In the genomic region with DNA sequence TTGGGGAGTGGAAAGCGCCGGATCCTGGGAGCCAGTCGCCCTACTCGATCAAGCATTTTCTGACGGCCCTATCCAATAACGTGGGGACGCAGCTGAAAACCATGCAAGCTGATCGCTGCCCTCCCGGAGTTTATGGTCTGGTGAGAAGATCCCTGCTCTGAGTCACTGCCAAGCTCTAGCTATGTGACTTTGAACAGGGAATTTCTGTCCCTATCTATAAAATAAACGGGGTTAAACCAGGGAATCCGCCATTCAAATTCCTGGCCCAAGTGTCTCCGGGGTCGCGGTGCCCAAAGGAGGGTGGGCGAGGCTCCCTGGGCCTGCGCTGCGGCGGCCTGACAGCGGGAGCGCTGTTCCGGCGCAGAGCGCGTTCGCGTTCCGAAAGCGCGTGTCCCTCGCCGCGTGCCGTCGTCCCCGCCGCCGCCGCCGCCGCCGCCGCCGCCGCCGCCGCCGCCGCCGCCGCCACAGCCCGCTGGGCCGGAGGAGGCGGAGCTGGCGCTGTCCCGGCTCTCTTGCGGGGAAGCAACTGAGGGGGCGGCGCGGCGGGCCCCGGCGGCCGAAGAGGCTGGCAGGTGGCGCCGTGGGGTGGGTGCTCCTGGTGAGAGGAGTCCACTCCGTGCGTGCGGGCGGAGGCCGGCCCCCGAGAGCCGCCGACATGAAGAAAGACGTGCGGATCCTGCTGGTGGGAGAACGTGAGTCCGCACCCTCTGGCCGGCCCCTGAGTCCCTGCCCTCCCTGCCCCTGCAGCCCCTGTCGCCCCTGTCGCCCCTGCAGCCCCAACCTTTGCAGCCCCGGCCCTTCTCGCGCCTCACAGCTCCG, we compare ENCODE assay signal across 8 cellular contexts. TPM values are rescaled to one million over a fixed set of nuclear protein-coding genes. Genes with fewer than 3 reads are reported as not detected.
DNase-seq lines count a peak whose midpoint lies in the region; TF ChIP-seq lines count a peak whose summit lies in the region.

A gene (plus strand): TSS at position 465 of the 819 bp plus-strand sequence. CDS start 191 bp downstream, at position 656.

- no peaks in the 10 kb centered on the region for H3K9me3 ChIP-seq in Loucy (ENCODE audit: insufficient read depth, low read depth, low read length)
- no peaks in the 10 kb centered on the region for H3K9me3 ChIP-seq in thymus (ENCODE audit: control insufficient read depth)

- H4K20me1 ChIP-seq in Loucy (ENCODE audit: insufficient read depth, low read length, poor library complexity, severe bottlenecking): peaks cover 11% of the 10 kb centered on the region

- H3K9ac ChIP-seq in Loucy (ENCODE audit: low read depth, low read length, poor library complexity, severe bottlenecking): peak within 1 kb of the TSS; percentile 88

- peaks cover under 1% of the 10 kb centered on the region; the same call in 1 of the 2 replicates for H3F3A ChIP-seq in Loucy (ENCODE audit: low read depth)

- H3K9me3 Mint-ChIP-seq in osteocyte (ENCODE audit: unreplicated experiment): no peaks in the 10 kb centered on the region

- peak within 1 kb of the TSS; percentile 91 for H3K27ac ChIP-seq in thymus (ENCODE audit: low read depth)

- H3K4me1 ChIP-seq in Loucy (ENCODE audit: insufficient read depth, low read length, poor library complexity, severe bottlenecking) (peaks cover 20% of the 10 kb centered on the region), thymus (ENCODE audit: control insufficient read depth, insufficient read depth, low read length) (peaks cover 6% of the 10 kb centered on the region)

- no peaks in the 10 kb centered on the region for H3K36me3 ChIP-seq in Loucy (ENCODE audit: insufficient read depth, low read length)
- H3K36me3 ChIP-seq in thymus (ENCODE audit: control insufficient read depth, insufficient read depth): peaks cover 3% of the 10 kb centered on the region

- H3K79me2 ChIP-seq in Loucy (ENCODE audit: insufficient read depth, low read length): peaks cover 40% of the 10 kb centered on the region

- WGBS in thymus: under 1% methylated on average over 84 of the region's 84 CpGs

- DNase-seq in ELR (ENCODE audit: low read depth): peak; percentile 95
- DNase-seq in H4 (ENCODE audit: low spot score): peak; percentile 73
- peak; percentile 85 for DNase-seq in SK-N-DZ (ENCODE audit: low spot score)
- DNase-seq in activated naive CD4-positive, alpha-beta T cell treated with anti-CD3 and anti-CD28 coated beads, Interleukin-2, amount 50 U/mL, for 16 hours: peak; percentile 80
- DNase-seq in glomerular visceral epithelial cell (ENCODE audit: extremely low spot score): peak; percentile 87
- peak; percentile 90 for DNase-seq in osteocyte (ENCODE audit: extremely low spot score, unreplicated experiment)

- peak; percentile 55 for TF ChIP-seq CTCF in Loucy (conservative IDR thresholded peaks at IDR 0.05; ENCODE audit: low read length)
- TF ChIP-seq CTCF in osteocyte (IDR thresholded peaks at IDR 0.05): peak; percentile 73

- H3K4me2 ChIP-seq in Loucy (ENCODE audit: low read depth, low read length, poor library complexity, severe bottlenecking): peak within 1 kb of the TSS; percentile 94

- peak within 1 kb of the TSS; percentile 99 for H2AFZ ChIP-seq in Loucy (ENCODE audit: low read length)

- H3K27me3 ChIP-seq in Loucy (ENCODE audit: insufficient read depth, low read length, poor library complexity, severe bottlenecking): no peaks in the 10 kb centered on the region
- no peaks in the 10 kb centered on the region for H3K27me3 ChIP-seq in thymus (ENCODE audit: control insufficient read depth, insufficient read depth)

- peak within 1 kb of the TSS; percentile 94 for H3K4me3 Mint-ChIP-seq in osteocyte (ENCODE audit: unreplicated experiment)

- H3K27me3 Mint-ChIP-seq in osteocyte (ENCODE audit: unreplicated experiment): no peaks in the 10 kb centered on the region

- H3K4me3 ChIP-seq in Loucy (ENCODE audit: low read length, poor library complexity, severe bottlenecking) (peak within 1 kb of the TSS; percentile 97), thymus (ENCODE audit: low read length) (peak within 1 kb of the TSS; percentile 64)

- peaks cover 23% of the 10 kb centered on the region for H3K4me1 Mint-ChIP-seq in osteocyte (ENCODE audit: unreplicated experiment)

- peak within 1 kb of the TSS; percentile 90 for H3K27ac Mint-ChIP-seq in osteocyte (ENCODE audit: unreplicated experiment)

- no peaks in the 10 kb centered on the region for H3K36me3 Mint-ChIP-seq in osteocyte (ENCODE audit: unreplicated experiment)

- no peaks in the 10 kb centered on the region for H3K9me2 ChIP-seq in Loucy (replicated peaks; ENCODE audit: low read depth, low read length)

RNA-seq across cellular contexts. Expression of the gene that starts here (rescaled TPM):
- 29.9 and 36.2 TPM in 2 replicates for total RNA-seq in H4 (2014; rRNA removed; shearing (Covaris generic))
- 65.5 and 69.8 TPM in 2 replicates for polyA plus RNA-seq in SK-N-DZ (2014; cell fraction: cytosol; rRNA removed)
- polyA plus RNA-seq in SK-N-DZ (2014; cell fraction: nucleus; rRNA removed): 48.5 and 63.6 TPM in 2 replicates
- total RNA-seq in osteocyte: 32.2 and 33.2 TPM in 2 replicates
- polyA plus RNA-seq in thymus: 51.6 TPM

Comparison
In these comparisons a context has a peak if more than half of its experiments do, and no peak if none do; other contexts are left out.
1. Peak in every context shown above with its lines: DNase-seq, H3K4me3 ChIP-seq and H3K27ac ChIP-seq.